Comparison of ENCODE assay signal across 21 cellular contexts in the genomic region with DNA sequence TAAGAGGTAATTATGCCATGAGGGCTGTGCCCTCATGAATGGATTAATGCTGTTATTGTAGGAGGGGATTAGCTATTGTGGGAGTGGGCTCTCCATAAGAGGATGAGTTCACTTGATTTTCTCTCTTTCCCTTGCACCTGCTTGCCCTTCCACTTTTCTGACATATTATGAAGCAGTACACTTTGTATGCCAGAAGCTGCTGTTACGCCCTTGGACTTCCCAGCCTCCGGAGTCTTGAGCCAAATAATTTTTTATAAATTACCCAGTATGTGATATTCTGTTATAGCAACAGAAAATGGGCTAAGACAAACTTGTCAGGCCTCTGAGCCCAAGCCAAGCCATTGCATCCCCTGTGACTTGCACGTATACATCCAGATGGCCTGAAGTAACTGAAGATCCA. TPM values are rescaled to one million over a fixed set of nuclear protein-coding genes. Genes with fewer than 3 reads are reported as not detected.
A peak's percentile ranks its signal among the peaks of the same experiment; 100 is the strongest.
DNase-seq lines count a peak whose midpoint lies in the region; ATAC-seq and TF ChIP-seq lines count a peak whose summit lies in the region.
"Had no signal": no experiment of that assay in that cellular context is flagged by ENCODE, and none has a peak within 500 bp of the region (broad histone marks: within the 10 kb centered on the region; RNA-seq: fewer than 3 reads in every experiment).

No MANE protein-coding gene starts in this region.

- H3K9me3 ChIP-seq in H9 (ENCODE audit: control insufficient read depth, low read depth, low read length) = no peaks in the 10 kb centered on the region
- no peaks in the 10 kb centered on the region for H3K9me3 ChIP-seq in T-helper 17 cell (ENCODE audit: control insufficient read depth, low read length, poor library complexity, severe bottlenecking)
- H3K9me3 ChIP-seq: BE2C had no signal

- no peak overlapping the region for H3K4ac ChIP-seq in H9 (ENCODE audit: low read depth, low read length)

- no peak overlapping the region for H2BK15ac ChIP-seq in H9 (ENCODE audit: low read depth, low read length)

- DNase-seq in H9 (peak; percentile 5), NCI-H82 (lab: John Stamatoyannopoulos, UW) (peak; percentile 94), ecto neural progenitor cell (ENCODE audit: low spot score) (peak; percentile 13), osteocyte (ENCODE audit: extremely low spot score, unreplicated experiment) (peak; percentile 4), T-helper 17 cell (no peak)
- DNase-seq: 8988T; ACHN; AML-193; BE2C; CD4-positive, alpha-beta T cell; CD8-positive, alpha-beta memory T cell; DMS53; DMS79 treated with DMSO at 0.1 percent for 48 hours; GF-D8; GOT3; HCEC 1CT had no signal

- TF ChIP-seq CTCF in H9 (conservative IDR thresholded peaks at IDR 0.05) = no peak
- no peak for TF ChIP-seq CTCF in osteocyte (IDR thresholded peaks at IDR 0.05)

- no peak overlapping the region for H3K56ac ChIP-seq in H9 (ENCODE audit: insufficient read length, low read depth, low read length)

- no peak overlapping the region for H4K8ac ChIP-seq in H9 (replicated peaks; ENCODE audit: insufficient read length, low read depth, low read length)

- H3K4me3 Mint-ChIP-seq in H9 (no peak overlapping the region), osteocyte (ENCODE audit: unreplicated experiment) (no peak overlapping the region), T-helper 17 cell (no peak overlapping the region)
- H3K4me3 Mint-ChIP-seq: CD14-positive monocyte; CD4-positive, alpha-beta T cell; CD8-positive, alpha-beta memory T cell had no signal

- no peak overlapping the region for H2BK120ac ChIP-seq in H9 (ENCODE audit: low read depth, low read length, poor library complexity, severe bottlenecking)

- no peak overlapping the region for H3K9ac ChIP-seq in H9 (ENCODE audit: extremely low read depth, insufficient read length, low read length)
- H3K9ac ChIP-seq: BLaER1 treated with 17β-estradiol and CSF1 and Interleukin-3, amounts not matched to agents 10 nM and 100 nM had no signal

- H2BK20ac ChIP-seq in H9 (ENCODE audit: low read depth, low read length, poor library complexity, severe bottlenecking) = no peak overlapping the region

- H4K20me1 ChIP-seq in H9 (ENCODE audit: control insufficient read depth, insufficient read depth, insufficient read length) = no peaks in the 10 kb centered on the region
- H4K20me1 ChIP-seq: BLaER1 treated with 17β-estradiol and CSF1 and Interleukin-3, amounts not matched to agents 10 nM and 100 nM had no signal

- no peak overlapping the region for H3K23ac ChIP-seq in H9 (ENCODE audit: insufficient read length, low read depth, low read length)

- no peaks in the 10 kb centered on the region for H3K79me1 ChIP-seq in H9 (ENCODE audit: insufficient read depth, low read depth, low read length, poor library complexity, severe bottlenecking)

- no peaks in the 10 kb centered on the region for H3K27me3 Mint-ChIP-seq in H9 (ENCODE audit: low read depth)
- H3K27me3 Mint-ChIP-seq in osteocyte (ENCODE audit: unreplicated experiment) = no peaks in the 10 kb centered on the region
- no peaks in the 10 kb centered on the region for H3K27me3 Mint-ChIP-seq in T-helper 17 cell
- H3K27me3 Mint-ChIP-seq: CD4-positive, alpha-beta T cell had no signal

- H3K4me1 ChIP-seq in H9 (ENCODE audit: insufficient read depth, low read length) = no peaks in the 10 kb centered on the region
- H3K4me1 ChIP-seq: A549, BE2C had no signal

- H2BK5ac ChIP-seq in H9 (ENCODE audit: insufficient read length, low read length) = no peak overlapping the region

- no peak overlapping the region for H3K18ac ChIP-seq in H9 (ENCODE audit: insufficient read length, low read depth, low read length)

- peaks cover 8% of the 10 kb centered on the region in 2 experiments; a peak in 3 of 4 replicates for H3K4me1 Mint-ChIP-seq in H9
- peaks cover 3% of the 10 kb centered on the region for H3K4me1 Mint-ChIP-seq in osteocyte (ENCODE audit: unreplicated experiment)
- no peaks in the 10 kb centered on the region for H3K4me1 Mint-ChIP-seq in T-helper 17 cell
- H3K4me1 Mint-ChIP-seq: CD14-positive monocyte; CD8-positive, alpha-beta memory T cell had no signal

- H2AK5ac ChIP-seq in H9 (ENCODE audit: insufficient read length, low read length) = no peak overlapping the region

- H4K5ac ChIP-seq in H9 (ENCODE audit: insufficient read length, low read depth, low read length) = no peak overlapping the region

- H3K27ac Mint-ChIP-seq in H9 = no peak overlapping the region
- H3K27ac Mint-ChIP-seq in osteocyte (ENCODE audit: unreplicated experiment) = no peak overlapping the region
- no peak overlapping the region for H3K27ac Mint-ChIP-seq in T-helper 17 cell
- H3K27ac Mint-ChIP-seq: CD14-positive monocyte; CD4-positive, alpha-beta T cell; CD8-positive, alpha-beta memory T cell had no signal

- no CpG with 5 or more reads among the region's 3 CpGs for WGBS in H9 (ENCODE audit: extremely low coverage, insufficient read length, low lambda C conversion rate)

- H4K91ac ChIP-seq in H9 (ENCODE audit: insufficient read length, low read depth, low read length) = no peak overlapping the region

- peaks cover 0 to 13% (median 5%) of the 10 kb centered on the region in 3 experiments; a peak in 2 of 7 replicates for H3K36me3 Mint-ChIP-seq in H9 (ENCODE audit: insufficient read depth in 1 of 3, low read depth in 3 of 3)
- H3K36me3 Mint-ChIP-seq in osteocyte (ENCODE audit: unreplicated experiment) = no peaks in the 10 kb centered on the region
- H3K36me3 Mint-ChIP-seq in T-helper 17 cell (ENCODE audit: low read depth) = no peaks in the 10 kb centered on the region
- H3K36me3 Mint-ChIP-seq: CD14-positive monocyte had no signal

- no peak for ATAC-seq in GM21737 (IDR thresholded peaks at IDR 0.05; ENCODE audit: unreplicated experiment)
- ATAC-seq in T-helper 17 cell = no peak
- ATAC-seq in HG02763 (IDR thresholded peaks at IDR 0.05; ENCODE audit: unreplicated experiment) = no peak
- ATAC-seq: A549 had no signal

- H3K14ac ChIP-seq in H9 (ENCODE audit: insufficient read depth, low read length) = no peak overlapping the region

- H3K27ac ChIP-seq in H9 (ENCODE audit: insufficient read length, low read depth, low read length) = no peak overlapping the region
- H3K27ac ChIP-seq: A549; BLaER1 treated with 17β-estradiol and CSF1 and Interleukin-3, amounts not matched to agents 10 nM and 100 nM had no signal

- H3K23me2 ChIP-seq in H9 (ENCODE audit: insufficient read length, low read depth, low read length, poor library complexity, severe bottlenecking) = no peaks in the 10 kb centered on the region

- H3K79me2 ChIP-seq in H9 (ENCODE audit: insufficient read depth, low read length) = no peaks in the 10 kb centered on the region

- H3K9me3 Mint-ChIP-seq in H9 (peaks cover 13 to 17% of the 10 kb centered on the region in 2 experiments; a peak in 4 of 5 replicates), osteocyte (ENCODE audit: unreplicated experiment) (peaks cover 14% of the 10 kb centered on the region)
- H3K9me3 Mint-ChIP-seq: CD4-positive, alpha-beta T cell had no signal

- H3T11ph ChIP-seq in H9 (ENCODE audit: low read length) = no peak overlapping the region

- no peak overlapping the region for H3K4me2 ChIP-seq in H9 (ENCODE audit: insufficient read depth, insufficient read length, low read length)
- H3K4me2 ChIP-seq: A549; BLaER1 treated with 17β-estradiol and CSF1 and Interleukin-3, amounts not matched to agents 10 nM and 100 nM had no signal

- H2AFZ ChIP-seq in H9 (ENCODE audit: low read length) = no peak overlapping the region

- no peak overlapping the region for H2BK12ac ChIP-seq in H9 (ENCODE audit: insufficient read length, low read depth, low read length)

- H3K27me3 ChIP-seq in H9 (ENCODE audit: insufficient read depth, low read length) = no peaks in the 10 kb centered on the region
- H3K27me3 ChIP-seq: BE2C; BLaER1 treated with 17β-estradiol and CSF1 and Interleukin-3, amounts not matched to agents 10 nM and 100 nM had no signal

RNA-seq across cellular contexts. Expression of a gene that starts 38.4 kb away (rescaled TPM):
- total RNA-seq in H9 (2021) (90.5 and 92.9 TPM in 2 replicates), osteocyte (36.4 and 39.1 TPM in 2 replicates), T-helper 17 cell (10 to 100 TPM; 43.4 to 53.8 TPM)

RNA-seq across cellular contexts. Expression of a gene that starts 49.1 kb away (rescaled TPM):
- total RNA-seq in H9 (2021) = 37.5 and 39.1 TPM in 2 replicates
- total RNA-seq in osteocyte = 17.9 and 18.0 TPM in 2 replicates
- 10 to 100 TPM; 72.9 to 82.0 TPM for total RNA-seq in T-helper 17 cell

Comparison
In these comparisons a context has a peak if more than half of its experiments do, and no peak if none do; other contexts are left out.
1. DNase-seq: peak in H9 (single experiment), NCI-H82 (single experiment), ecto neural progenitor cell (single experiment) and osteocyte (single experiment); none in T-helper 17 cell (0 of 3).